Comparison of ENCODE assay signal across 9 cellular contexts in the genomic region with DNA sequence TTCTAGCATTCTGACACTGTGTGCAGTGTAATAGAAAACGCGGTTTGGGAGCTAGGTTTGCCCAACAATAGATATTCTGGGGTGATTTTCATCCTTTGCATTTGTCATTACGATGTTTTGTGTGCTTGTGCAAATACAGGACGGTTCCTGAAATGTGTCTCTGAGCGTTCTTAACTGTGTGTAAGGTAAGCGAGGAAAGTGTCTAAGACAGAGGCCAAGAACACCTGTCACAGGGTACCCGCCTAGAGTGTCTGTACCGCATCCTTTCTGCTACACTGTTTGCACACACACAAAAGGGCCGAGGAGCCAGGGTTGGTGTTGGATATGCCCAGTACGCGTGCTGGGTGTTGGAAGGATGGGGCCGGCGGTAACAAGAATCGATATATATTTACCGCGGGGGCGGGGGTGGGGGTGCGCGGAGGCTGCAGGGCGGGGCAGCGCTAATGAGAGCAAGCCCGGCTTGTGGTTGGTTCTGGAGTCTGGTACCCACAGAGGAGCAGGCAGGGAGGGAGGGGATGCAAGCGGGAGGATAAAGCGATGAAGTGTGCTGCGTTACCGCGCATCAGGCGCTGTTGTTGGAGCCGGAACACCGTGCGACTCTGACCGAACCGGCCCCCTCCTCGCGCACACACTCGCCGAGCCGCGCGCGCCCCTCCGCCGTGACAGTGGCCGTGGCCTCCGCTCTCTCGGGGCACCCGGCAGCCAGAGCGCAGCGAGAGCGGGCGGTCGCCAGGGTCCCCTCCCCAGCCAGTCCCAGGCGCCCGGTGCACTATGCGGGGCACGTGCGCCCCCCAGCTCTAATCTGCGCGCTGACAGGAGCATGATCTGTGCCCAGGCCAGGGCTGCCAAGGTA. TPM values are rescaled to one million over a fixed set of nuclear protein-coding genes. Genes with fewer than 3 reads are reported as not detected.
DNase-seq lines count a peak whose midpoint lies in the region; ATAC-seq, FAIRE-seq and TF ChIP-seq lines count a peak whose summit lies in the region.
"Had no signal": no experiment of that assay in that cellular context is flagged by ENCODE, and none has a peak within 500 bp of the region (broad histone marks: within the 10 kb centered on the region; RNA-seq: fewer than 3 reads in every experiment).

A gene (plus strand): TSS at position 560 of the 853 bp plus-strand sequence. CDS start 131,259 bp downstream, outside the sequence.

- H3K9me3 Mint-ChIP-seq in naive B cell: no peaks in the 10 kb centered on the region

- H3K4me1 Mint-ChIP-seq in naive B cell: peaks cover 5 to 13% (median 9%) of the 10 kb centered on the region in 3 donors

- H3K9ac ChIP-seq in kidney (ENCODE audit: low read length in 2 of 2): no peak within 1 kb of the TSS

- H3K9me3 ChIP-seq in AG04450 (ENCODE audit: control insufficient read depth, insufficient read depth, low read length) (no peaks in the 10 kb centered on the region), kidney (ENCODE audit: control insufficient read depth in 1 of 2, low read length in 2 of 2) (no peaks in the 10 kb centered on the region)

- no peaks in the 10 kb centered on the region for H3K36me3 ChIP-seq in kidney (ENCODE audit: control insufficient read depth in 1 of 2, insufficient read depth in 2 of 2, low read length in 2 of 2)

- H3K27ac Mint-ChIP-seq in naive B cell: peak within 1 kb of the TSS in 2 of 6 donors; percentile 31 to 39

- H3K27me3 ChIP-seq in AG04450 (ENCODE audit: control insufficient read depth, insufficient read depth, low read length): peaks cover 54% of the 10 kb centered on the region

- H3K4me3 ChIP-seq in AG04450 (ENCODE audit: low read depth, low read length): peak within 1 kb of the TSS; percentile 54
- peak within 1 kb of the TSS; percentile 57 for H3K4me3 ChIP-seq in HFF-Myc (replicated peaks; ENCODE audit: low read depth, low read length)
- H3K4me3 ChIP-seq in kidney (ENCODE audit: low read length in 2 of 2): peak within 1 kb of the TSS in 1 of 2 donors; percentile 39

- H3K4me1 ChIP-seq in kidney (ENCODE audit: control insufficient read depth in 1 of 2, insufficient read depth in 1 of 2, low read depth in 1 of 2, low read length in 2 of 2): peaks cover 0 to 4% of the 10 kb centered on the region in 2 donors

- peak within 1 kb of the TSS in 5 of 8 donors; percentile 34 to 82 (median 58) for H3K4me3 Mint-ChIP-seq in naive B cell

- TF ChIP-seq CTCF in AG04450 (IDR thresholded peaks at IDR 0.05; ENCODE audit: low read depth, low read length): no peak
- no peak for TF ChIP-seq CTCF in HFF-Myc (IDR thresholded peaks at IDR 0.05; ENCODE audit: low read depth, low read length, missing control alignments)
- TF ChIP-seq CTCF in kidney (IDR thresholded peaks at IDR 0.05; ENCODE audit: borderline replicate concordance, extremely low read depth, insufficient read depth): no peak

- intact Hi-C loops in kidney (cut with DNase I): no loop called here

- FAIRE-seq in kidney (lab: Jason Lieb, UNC): no peak
- FAIRE-seq: islet of Langerhans had no signal

- CTCF ChIA-PET in AG04450 (lab: Charles Lee): no interaction called here

- H3K27ac ChIP-seq in AG04450 (ENCODE audit: low read depth, low read length) (no peak within 1 kb of the TSS), kidney (ENCODE audit: low read depth in 2 of 2, low read length in 2 of 2) (no peak within 1 kb of the TSS)

- DNase-seq in AG04450 (ENCODE audit: low read depth, low spot score) (no peak), HFF-Myc (ENCODE audit: extremely low read depth, low read depth) (no peak), cerebellar nuclear complex (lab: John Stamatoyannopoulos, UW) (peak; percentile 34 to 36), naive B cell (no peak), T-helper 9 cell (no peak), kidney (no peak)
- no peak for DNase-seq in activated effector memory CD4-positive, alpha-beta T cell treated with Interleukin-2 at 50 U/mL for 16 hours

- H3K27me3 Mint-ChIP-seq in naive B cell: peaks cover 65 to 77% (median 76%) of the 10 kb centered on the region in 3 donors

- POLR2A ChIA-PET in AG04450 (lab: Yijun Ruan, JAX): no interaction called here

- ATAC-seq in naive B cell (ENCODE audit: low read depth in 2 of 2) (no peak), HG02938 (IDR thresholded peaks at IDR 0.05; ENCODE audit: unreplicated experiment) (no peak)

- H3K36me3 Mint-ChIP-seq in naive B cell: peaks cover 0 to 5% of the 10 kb centered on the region in 2 donors

RNA-seq across cellular contexts. Expression of the gene that starts here (rescaled TPM):
- polyA plus RNA-seq in AG04450 (2011; rRNA removed): 2.6 and 3.2 TPM in 2 replicates
- 3.2 and 4.1 TPM in 2 replicates for polyA minus RNA-seq in AG04450 (2011; rRNA and poly(A)+ RNA removed)
- polyA plus RNA-seq in naive B cell (ENCODE audit: low read depth in 6 of 6): not detected
- 0.50 TPM for total RNA-seq in kidney
- polyA plus RNA-seq in kidney (ENCODE audit: insufficient read depth, low read depth, low replicate concordance): 7.5 TPM

Comparison
In these comparisons a context has a peak if more than half of its experiments do, and no peak if none do; other contexts are left out.
1. DNase-seq: peak in cerebellar nuclear complex (2 of 2); none in AG04450 (single experiment), HFF-Myc (single experiment), naive B cell (single experiment), activated effector memory CD4-positive, alpha-beta T cell treated with Interleukin-2 at 50 U/mL for 16 hours (single experiment), T-helper 9 cell (single experiment) and kidney (single experiment).